2 cellular contexts compared by ENCODE assay signal in the genomic region with DNA sequence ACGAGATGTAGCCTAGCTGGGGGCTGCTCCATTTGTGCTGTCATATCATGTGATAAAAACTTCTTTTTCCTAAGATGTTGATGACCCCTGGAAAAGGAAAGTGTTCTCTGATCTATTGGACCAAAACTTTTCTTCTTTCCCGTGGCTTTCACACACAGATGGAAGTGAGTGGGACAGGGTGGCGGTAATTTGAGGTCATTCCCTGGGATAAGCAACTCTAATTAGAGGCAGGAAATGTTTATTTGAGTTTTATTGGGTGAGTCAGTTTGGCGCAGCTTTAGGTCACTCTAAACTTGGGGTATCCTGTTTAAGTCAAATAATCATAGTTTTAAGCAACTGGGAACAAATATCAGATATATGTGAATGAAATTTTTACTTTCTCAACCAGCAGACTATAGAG.
TF ChIP-seq lines count a peak whose summit lies in the region.

No MANE protein-coding gene starts in this region.

TF ChIP-seq in endothelial cell of umbilical vein, 7 proteins besides CTCF, POLR2A, EP300 and RAD21 (continued from another document):
- TF ChIP-seq, protein P1, sequence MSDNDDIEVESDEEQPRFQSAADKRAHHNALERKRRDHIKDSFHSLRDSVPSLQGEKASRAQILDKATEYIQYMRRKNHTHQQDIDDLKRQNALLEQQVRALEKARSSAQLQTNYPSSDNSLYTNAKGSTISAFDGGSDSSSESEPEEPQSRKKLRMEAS (IDR thresholded peaks at IDR 0.05; ENCODE audit: insufficient read depth, insufficient read length), result no peak
- TF ChIP-seq MYC (IDR thresholded peaks at IDR 0.05; ENCODE audit: low read depth, low read length) (no peak), FOS (IDR thresholded peaks at IDR 0.05; ENCODE audit: borderline replicate concordance, insufficient read depth, low read length) (peak; percentile 57), EZH2 (IDR thresholded peaks at IDR 0.05; ENCODE audit: borderline replicate concordance, low read depth, low read length, severe bottlenecking) (no peak)
TF ChIP-seq in endothelial cell of umbilical vein: peak in this region for 4.

TF ChIP-seq in WTC11, 78 proteins besides CTCF, POLR2A, EP300 and RAD21:
- TF ChIP-seq, protein P2, sequence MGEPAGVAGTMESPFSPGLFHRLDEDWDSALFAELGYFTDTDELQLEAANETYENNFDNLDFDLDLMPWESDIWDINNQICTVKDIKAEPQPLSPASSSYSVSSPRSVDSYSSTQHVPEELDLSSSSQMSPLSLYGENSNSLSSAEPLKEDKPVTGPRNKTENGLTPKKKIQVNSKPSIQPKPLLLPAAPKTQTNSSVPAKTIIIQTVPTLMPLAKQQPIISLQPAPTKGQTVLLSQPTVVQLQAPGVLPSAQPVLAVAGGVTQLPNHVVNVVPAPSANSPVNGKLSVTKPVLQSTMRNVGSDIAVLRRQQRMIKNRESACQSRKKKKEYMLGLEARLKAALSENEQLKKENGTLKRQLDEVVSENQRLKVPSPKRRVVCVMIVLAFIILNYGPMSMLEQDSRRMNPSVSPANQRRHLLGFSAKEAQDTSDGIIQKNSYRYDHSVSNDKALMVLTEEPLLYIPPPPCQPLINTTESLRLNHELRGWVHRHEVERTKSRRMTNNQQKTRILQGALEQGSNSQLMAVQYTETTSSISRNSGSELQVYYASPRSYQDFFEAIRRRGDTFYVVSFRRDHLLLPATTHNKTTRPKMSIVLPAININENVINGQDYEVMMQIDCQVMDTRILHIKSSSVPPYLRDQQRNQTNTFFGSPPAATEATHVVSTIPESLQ (CRISPR knock-in tag; IDR thresholded peaks at IDR 0.05), result no peak
- TF ChIP-seq, protein P3, sequence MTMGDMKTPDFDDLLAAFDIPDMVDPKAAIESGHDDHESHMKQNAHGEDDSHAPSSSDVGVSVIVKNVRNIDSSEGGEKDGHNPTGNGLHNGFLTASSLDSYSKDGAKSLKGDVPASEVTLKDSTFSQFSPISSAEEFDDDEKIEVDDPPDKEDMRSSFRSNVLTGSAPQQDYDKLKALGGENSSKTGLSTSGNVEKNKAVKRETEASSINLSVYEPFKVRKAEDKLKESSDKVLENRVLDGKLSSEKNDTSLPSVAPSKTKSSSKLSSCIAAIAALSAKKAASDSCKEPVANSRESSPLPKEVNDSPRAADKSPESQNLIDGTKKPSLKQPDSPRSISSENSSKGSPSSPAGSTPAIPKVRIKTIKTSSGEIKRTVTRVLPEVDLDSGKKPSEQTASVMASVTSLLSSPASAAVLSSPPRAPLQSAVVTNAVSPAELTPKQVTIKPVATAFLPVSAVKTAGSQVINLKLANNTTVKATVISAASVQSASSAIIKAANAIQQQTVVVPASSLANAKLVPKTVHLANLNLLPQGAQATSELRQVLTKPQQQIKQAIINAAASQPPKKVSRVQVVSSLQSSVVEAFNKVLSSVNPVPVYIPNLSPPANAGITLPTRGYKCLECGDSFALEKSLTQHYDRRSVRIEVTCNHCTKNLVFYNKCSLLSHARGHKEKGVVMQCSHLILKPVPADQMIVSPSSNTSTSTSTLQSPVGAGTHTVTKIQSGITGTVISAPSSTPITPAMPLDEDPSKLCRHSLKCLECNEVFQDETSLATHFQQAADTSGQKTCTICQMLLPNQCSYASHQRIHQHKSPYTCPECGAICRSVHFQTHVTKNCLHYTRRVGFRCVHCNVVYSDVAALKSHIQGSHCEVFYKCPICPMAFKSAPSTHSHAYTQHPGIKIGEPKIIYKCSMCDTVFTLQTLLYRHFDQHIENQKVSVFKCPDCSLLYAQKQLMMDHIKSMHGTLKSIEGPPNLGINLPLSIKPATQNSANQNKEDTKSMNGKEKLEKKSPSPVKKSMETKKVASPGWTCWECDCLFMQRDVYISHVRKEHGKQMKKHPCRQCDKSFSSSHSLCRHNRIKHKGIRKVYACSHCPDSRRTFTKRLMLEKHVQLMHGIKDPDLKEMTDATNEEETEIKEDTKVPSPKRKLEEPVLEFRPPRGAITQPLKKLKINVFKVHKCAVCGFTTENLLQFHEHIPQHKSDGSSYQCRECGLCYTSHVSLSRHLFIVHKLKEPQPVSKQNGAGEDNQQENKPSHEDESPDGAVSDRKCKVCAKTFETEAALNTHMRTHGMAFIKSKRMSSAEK (CRISPR knock-in tag; IDR thresholded peaks at IDR 0.05; ENCODE audit: borderline replicate concordance), result no peak
- TF ChIP-seq, protein P4, sequence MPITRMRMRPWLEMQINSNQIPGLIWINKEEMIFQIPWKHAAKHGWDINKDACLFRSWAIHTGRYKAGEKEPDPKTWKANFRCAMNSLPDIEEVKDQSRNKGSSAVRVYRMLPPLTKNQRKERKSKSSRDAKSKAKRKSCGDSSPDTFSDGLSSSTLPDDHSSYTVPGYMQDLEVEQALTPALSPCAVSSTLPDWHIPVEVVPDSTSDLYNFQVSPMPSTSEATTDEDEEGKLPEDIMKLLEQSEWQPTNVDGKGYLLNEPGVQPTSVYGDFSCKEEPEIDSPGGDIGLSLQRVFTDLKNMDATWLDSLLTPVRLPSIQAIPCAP (CRISPR knock-in tag; IDR thresholded peaks at IDR 0.05), result no peak
- TF ChIP-seq HMGA2 (CRISPR knock-in tag; IDR thresholded peaks at IDR 0.05), result no peak
- no peak for TF ChIP-seq ZNF138 (CRISPR knock-in tag; conservative IDR thresholded peaks at IDR 0.05)
- TF ChIP-seq, protein P5, sequence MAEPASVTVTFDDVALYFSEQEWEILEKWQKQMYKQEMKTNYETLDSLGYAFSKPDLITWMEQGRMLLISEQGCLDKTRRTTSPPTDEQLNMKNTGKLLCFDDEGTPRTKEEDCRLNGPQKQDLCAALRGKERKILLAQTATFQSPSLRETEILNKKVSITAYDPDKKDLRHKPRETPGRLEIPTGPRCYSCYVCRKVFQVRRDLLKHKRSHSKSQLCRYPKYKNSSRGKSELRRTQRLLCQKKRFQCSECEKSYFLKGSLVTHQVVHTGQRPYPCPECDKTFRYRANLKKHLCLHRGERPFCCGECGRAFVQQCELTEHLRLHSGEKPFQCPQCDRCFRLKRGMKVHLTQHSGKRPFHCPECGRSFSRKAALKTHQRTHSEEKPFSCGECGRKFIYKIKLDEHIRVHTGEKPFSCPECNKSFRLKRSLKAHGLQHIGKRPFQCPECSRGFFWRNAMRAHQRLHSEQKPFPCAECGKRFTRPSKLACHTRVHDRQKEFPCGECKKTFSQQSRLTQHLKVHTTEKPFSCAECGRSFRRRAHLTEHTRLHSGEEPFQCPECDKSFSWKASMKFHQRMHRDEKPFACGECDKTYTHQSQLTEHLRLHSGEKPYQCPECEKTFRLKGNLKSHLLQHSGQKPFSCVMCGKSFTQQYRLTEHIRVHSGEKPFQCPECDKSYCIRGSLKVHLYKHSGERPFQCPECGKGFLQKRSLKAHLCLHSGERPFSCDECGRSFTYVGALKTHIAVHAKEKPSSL (CRISPR knock-in tag; conservative IDR thresholded peaks at IDR 0.05), result no peak
- TF ChIP-seq EMX1 (CRISPR knock-in tag; IDR thresholded peaks at IDR 0.05), result no peak
- TF ChIP-seq FOXP1 (CRISPR knock-in tag; IDR thresholded peaks at IDR 0.05; ENCODE audit: borderline replicate concordance), result no peak
- TF ChIP-seq TP53 (CRISPR knock-in tag; IDR thresholded peaks at IDR 0.05), result no peak
